In the genomic region with DNA sequence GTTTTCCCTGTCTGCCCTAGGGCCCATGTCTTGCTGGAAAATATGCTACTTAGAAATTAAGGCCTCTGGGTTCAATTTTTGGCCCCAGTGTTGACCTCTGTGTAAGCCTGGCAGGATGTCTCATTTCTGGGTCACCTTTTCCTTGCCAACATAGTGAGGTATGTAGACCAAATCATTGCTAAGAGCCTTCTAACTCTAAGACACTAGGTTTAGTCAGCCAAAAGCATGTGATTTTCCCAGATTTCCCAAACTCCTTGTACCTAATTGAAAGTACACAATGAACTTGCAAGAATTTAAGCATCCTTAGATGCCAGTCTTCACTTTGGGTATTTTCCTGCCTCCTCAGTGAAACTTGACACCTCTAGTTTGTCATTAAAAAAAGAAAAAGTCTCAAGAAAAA, we compare ENCODE assay signal across 2 cellular contexts.
TF ChIP-seq lines count a peak whose summit lies in the region.

No MANE protein-coding gene starts in this region.

TF ChIP-seq in SK-N-SH treated with all-trans-retinoic acid at 6 μM for 48 hours, 23 proteins besides CTCF, POLR2A, EP300 and RAD21 (continued from another document):
- TF ChIP-seq, protein P1, sequence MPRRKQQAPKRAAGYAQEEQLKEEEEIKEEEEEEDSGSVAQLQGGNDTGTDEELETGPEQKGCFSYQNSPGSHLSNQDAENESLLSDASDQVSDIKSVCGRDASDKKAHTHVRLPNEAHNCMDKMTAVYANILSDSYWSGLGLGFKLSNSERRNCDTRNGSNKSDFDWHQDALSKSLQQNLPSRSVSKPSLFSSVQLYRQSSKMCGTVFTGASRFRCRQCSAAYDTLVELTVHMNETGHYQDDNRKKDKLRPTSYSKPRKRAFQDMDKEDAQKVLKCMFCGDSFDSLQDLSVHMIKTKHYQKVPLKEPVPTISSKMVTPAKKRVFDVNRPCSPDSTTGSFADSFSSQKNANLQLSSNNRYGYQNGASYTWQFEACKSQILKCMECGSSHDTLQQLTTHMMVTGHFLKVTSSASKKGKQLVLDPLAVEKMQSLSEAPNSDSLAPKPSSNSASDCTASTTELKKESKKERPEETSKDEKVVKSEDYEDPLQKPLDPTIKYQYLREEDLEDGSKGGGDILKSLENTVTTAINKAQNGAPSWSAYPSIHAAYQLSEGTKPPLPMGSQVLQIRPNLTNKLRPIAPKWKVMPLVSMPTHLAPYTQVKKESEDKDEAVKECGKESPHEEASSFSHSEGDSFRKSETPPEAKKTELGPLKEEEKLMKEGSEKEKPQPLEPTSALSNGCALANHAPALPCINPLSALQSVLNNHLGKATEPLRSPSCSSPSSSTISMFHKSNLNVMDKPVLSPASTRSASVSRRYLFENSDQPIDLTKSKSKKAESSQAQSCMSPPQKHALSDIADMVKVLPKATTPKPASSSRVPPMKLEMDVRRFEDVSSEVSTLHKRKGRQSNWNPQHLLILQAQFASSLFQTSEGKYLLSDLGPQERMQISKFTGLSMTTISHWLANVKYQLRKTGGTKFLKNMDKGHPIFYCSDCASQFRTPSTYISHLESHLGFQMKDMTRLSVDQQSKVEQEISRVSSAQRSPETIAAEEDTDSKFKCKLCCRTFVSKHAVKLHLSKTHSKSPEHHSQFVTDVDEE (CRISPR knock-in tag; IDR thresholded peaks at IDR 0.05): no peak
- TF ChIP-seq RARB (CRISPR knock-in tag; IDR thresholded peaks at IDR 0.05) (no peak), ZFP30 (CRISPR knock-in tag; IDR thresholded peaks at IDR 0.05) (no peak), ARNTL (CRISPR knock-in tag; IDR thresholded peaks at IDR 0.05; ENCODE audit: borderline replicate concordance, low read depth) (no peak), CREB5 (CRISPR knock-in tag; IDR thresholded peaks at IDR 0.05; ENCODE audit: low read depth) (no peak), ZNF8 (CRISPR knock-in tag; IDR thresholded peaks at IDR 0.05) (no peak), ESRRG (CRISPR knock-in tag; IDR thresholded peaks at IDR 0.05) (no peak), TOX (CRISPR knock-in tag; IDR thresholded peaks at IDR 0.05; ENCODE audit: borderline replicate concordance) (no peak), ZNF70 (CRISPR knock-in tag; IDR thresholded peaks at IDR 0.05) (no peak), TCF4 (CRISPR knock-in tag; IDR thresholded peaks at IDR 0.05; ENCODE audit: borderline replicate concordance) (no peak), ZC3H10 (CRISPR knock-in tag; IDR thresholded peaks at IDR 0.05) (no peak), PATZ1 (CRISPR knock-in tag; IDR thresholded peaks at IDR 0.05; ENCODE audit: borderline replicate concordance) (no peak), ZFP3 (CRISPR knock-in tag; IDR thresholded peaks at IDR 0.05) (no peak)
TF ChIP-seq in SK-N-SH treated with all-trans-retinoic acid at 6 μM for 48 hours: peak in this region for 0.

TF ChIP-seq in SK-N-SH, 30 proteins besides CTCF, POLR2A, EP300 and RAD21 (continued from another document):
- TF ChIP-seq, protein P2, sequence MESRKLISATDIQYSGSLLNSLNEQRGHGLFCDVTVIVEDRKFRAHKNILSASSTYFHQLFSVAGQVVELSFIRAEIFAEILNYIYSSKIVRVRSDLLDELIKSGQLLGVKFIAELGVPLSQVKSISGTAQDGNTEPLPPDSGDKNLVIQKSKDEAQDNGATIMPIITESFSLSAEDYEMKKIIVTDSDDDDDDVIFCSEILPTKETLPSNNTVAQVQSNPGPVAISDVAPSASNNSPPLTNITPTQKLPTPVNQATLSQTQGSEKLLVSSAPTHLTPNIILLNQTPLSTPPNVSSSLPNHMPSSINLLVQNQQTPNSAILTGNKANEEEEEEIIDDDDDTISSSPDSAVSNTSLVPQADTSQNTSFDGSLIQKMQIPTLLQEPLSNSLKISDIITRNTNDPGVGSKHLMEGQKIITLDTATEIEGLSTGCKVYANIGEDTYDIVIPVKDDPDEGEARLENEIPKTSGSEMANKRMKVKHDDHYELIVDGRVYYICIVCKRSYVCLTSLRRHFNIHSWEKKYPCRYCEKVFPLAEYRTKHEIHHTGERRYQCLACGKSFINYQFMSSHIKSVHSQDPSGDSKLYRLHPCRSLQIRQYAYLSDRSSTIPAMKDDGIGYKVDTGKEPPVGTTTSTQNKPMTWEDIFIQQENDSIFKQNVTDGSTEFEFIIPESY (IDR thresholded peaks at IDR 0.05; ENCODE audit: borderline replicate concordance, low read depth): no peak
- TF ChIP-seq FOSL2 (IDR thresholded peaks at IDR 0.05; ENCODE audit: borderline replicate concordance, low read depth) (no peak), JUND (IDR thresholded peaks at IDR 0.05) (no peak), USF1 (IDR thresholded peaks at IDR 0.05; ENCODE audit: borderline replicate concordance, low read depth) (no peak), RFX5 (IDR thresholded peaks at IDR 0.05; ENCODE audit: low read length) (no peak), RXRA (IDR thresholded peaks at IDR 0.05; ENCODE audit: borderline replicate concordance, low read depth) (no peak), NRF1 (IDR thresholded peaks at IDR 0.05; ENCODE audit: low read depth, low read length) (no peak), ELF1 (IDR thresholded peaks at IDR 0.05) (no peak), MXI1 (IDR thresholded peaks at IDR 0.05; ENCODE audit: low read depth, low read length) (no peak), TAF1 (IDR thresholded peaks at IDR 0.05; ENCODE audit: borderline replicate concordance, low read depth, low read length) (no peak), EZH2phosphoT487 (IDR thresholded peaks at IDR 0.05; ENCODE audit: borderline replicate concordance, low read depth) (no peak), MEF2A (IDR thresholded peaks at IDR 0.05; ENCODE audit: borderline replicate concordance, low read depth) (no peak), GABPA (IDR thresholded peaks at IDR 0.05; ENCODE audit: low read depth) (no peak), RCOR1 (IDR thresholded peaks at IDR 0.05; ENCODE audit: low read length) (no peak)
- TF ChIP-seq, protein P3, sequence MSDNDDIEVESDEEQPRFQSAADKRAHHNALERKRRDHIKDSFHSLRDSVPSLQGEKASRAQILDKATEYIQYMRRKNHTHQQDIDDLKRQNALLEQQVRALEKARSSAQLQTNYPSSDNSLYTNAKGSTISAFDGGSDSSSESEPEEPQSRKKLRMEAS (IDR thresholded peaks at IDR 0.05; ENCODE audit: low read depth): no peak
- TF ChIP-seq, protein P4, sequence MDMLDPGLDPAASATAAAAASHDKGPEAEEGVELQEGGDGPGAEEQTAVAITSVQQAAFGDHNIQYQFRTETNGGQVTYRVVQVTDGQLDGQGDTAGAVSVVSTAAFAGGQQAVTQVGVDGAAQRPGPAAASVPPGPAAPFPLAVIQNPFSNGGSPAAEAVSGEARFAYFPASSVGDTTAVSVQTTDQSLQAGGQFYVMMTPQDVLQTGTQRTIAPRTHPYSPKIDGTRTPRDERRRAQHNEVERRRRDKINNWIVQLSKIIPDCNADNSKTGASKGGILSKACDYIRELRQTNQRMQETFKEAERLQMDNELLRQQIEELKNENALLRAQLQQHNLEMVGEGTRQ (IDR thresholded peaks at IDR 0.05; ENCODE audit: borderline replicate concordance, low read depth, low read length): no peak
